Comparison of ENCODE assay signal across 1 cellular context in the genomic region with DNA sequence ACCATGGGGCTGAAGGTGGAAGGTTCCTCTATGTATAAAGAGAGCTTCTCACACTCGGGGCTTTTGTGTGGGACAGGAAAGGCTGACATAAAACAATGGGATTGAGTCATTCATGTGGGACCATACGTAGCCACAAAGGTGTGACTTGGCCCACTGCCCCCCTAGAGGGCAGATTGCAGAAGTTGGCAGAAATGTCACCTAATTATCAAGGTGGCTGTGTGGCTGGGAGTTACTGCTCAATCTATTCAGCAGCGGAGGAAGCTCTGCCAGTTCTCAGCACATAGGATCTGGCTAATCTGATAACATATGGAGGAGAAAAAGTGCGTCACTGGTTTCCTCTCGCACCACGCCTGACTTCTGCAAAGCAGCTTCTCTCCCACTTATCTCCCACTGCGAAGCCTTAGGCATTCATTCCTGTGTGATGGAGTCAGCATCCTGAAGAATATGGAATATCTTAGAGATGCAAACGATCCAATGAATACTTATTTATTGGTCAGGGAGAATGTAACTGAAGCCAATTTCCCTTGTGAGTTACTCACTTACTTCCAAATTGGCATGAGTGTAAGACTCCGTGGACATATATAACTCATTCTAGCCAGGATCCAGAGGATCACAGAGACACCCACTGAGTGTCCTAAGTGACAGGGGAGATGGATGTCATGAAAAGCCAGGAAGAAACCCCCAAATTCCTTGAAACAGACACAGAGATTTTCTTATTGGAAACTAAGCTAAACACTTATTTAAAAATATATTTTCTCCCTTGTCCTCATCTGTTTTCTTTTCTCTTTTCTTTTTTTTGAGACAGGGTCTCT.
TF ChIP-seq lines count a peak whose summit lies in the region.

No MANE protein-coding gene starts in this region.

TF ChIP-seq in WTC11, 78 proteins besides CTCF, POLR2A, EP300 and RAD21 (continued from another document):
- TF ChIP-seq ARID4B (CRISPR knock-in tag; IDR thresholded peaks at IDR 0.05; ENCODE audit: borderline replicate concordance) (no peak), ATF3 (CRISPR knock-in tag; conservative IDR thresholded peaks at IDR 0.05) (no peak), JAZF1 (CRISPR knock-in tag; IDR thresholded peaks at IDR 0.05) (no peak), GABPB1 (CRISPR knock-in tag; IDR thresholded peaks at IDR 0.05) (no peak), SMAD3 (CRISPR knock-in tag; IDR thresholded peaks at IDR 0.05; ENCODE audit: borderline replicate concordance) (no peak), ZNF425 (CRISPR knock-in tag; conservative IDR thresholded peaks at IDR 0.05) (no peak), NR1H2 (CRISPR knock-in tag; IDR thresholded peaks at IDR 0.05) (no peak), NFYB (CRISPR knock-in tag; conservative IDR thresholded peaks at IDR 0.05; ENCODE audit: low read depth) (no peak), PRDM15 (CRISPR knock-in tag; IDR thresholded peaks at IDR 0.05) (no peak)
- TF ChIP-seq, protein P1, sequence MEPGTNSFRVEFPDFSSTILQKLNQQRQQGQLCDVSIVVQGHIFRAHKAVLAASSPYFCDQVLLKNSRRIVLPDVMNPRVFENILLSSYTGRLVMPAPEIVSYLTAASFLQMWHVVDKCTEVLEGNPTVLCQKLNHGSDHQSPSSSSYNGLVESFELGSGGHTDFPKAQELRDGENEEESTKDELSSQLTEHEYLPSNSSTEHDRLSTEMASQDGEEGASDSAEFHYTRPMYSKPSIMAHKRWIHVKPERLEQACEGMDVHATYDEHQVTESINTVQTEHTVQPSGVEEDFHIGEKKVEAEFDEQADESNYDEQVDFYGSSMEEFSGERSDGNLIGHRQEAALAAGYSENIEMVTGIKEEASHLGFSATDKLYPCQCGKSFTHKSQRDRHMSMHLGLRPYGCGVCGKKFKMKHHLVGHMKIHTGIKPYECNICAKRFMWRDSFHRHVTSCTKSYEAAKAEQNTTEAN (CRISPR knock-in tag; IDR thresholded peaks at IDR 0.05): no peak
